ENCODE assay signal across 8 cellular contexts in the genomic region with DNA sequence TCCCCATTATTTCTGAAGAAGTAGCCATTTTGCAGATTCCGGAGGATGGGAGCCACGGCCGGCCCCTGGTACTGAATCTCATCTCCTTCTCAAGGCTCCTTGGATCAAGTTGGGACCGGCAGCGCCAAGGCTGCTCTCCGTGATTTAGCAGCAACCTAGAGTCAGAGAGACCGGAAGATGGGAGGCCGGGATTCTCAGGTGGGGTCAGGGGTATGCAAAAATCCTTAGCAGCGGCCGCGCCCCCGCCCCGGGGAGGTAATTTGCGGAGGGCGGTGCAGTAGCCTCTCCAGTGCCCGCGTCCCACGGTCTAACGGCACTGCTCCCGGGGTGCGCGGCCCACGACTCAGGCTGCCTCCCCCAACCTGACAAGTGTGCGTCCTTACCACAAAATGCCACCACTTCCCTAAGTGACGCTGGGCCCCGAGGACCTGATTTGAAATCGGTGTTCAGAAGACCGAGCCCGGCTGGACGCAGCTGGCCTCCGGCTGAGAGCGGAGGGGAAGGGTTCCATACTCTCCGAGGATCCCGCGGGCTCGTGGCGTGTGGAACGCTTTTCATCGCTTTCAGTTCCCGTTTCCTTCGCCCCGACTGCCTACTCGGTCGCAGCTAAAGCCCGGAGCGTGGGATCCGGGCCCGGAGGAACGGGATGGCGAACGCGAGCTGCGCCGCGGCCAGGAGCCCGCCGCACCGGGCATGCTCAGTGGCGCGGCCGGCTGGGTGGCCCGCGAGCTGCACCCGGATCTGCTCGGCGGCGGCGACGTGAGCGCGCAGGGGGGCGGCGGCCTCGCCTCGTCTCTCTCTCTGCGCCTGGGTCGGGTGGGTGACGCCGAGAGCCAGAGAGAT. TPM values are rescaled to one million over a fixed set of nuclear protein-coding genes. Genes with fewer than 3 reads are reported as not detected.
DNase-seq lines count a peak whose midpoint lies in the region; ATAC-seq and TF ChIP-seq lines count a peak whose summit lies in the region.

A gene with protein sequence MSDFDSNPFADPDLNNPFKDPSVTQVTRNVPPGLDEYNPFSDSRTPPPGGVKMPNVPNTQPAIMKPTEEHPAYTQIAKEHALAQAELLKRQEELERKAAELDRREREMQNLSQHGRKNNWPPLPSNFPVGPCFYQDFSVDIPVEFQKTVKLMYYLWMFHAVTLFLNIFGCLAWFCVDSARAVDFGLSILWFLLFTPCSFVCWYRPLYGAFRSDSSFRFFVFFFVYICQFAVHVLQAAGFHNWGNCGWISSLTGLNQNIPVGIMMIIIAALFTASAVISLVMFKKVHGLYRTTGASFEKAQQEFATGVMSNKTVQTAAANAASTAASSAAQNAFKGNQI (plus strand): TSS at position 787 of the 843 bp plus-strand sequence. CDS start 55 bp downstream, at position 842.

- peak; percentile 19; the same call in 1 of the 2 replicates for TF ChIP-seq CTCF in OCI-LY1 (IDR thresholded peaks at IDR 0.05; ENCODE audit: low read length)

- peak within 1 kb of the TSS; percentile 78 for H3K4me2 ChIP-seq in OCI-LY1 (ENCODE audit: low read length)

- H3K9me3 ChIP-seq in HUES6 (ENCODE audit: control insufficient read depth, insufficient read depth, low read depth, low read length) = no peaks in the 10 kb centered on the region
- no peaks in the 10 kb centered on the region for H3K9me3 ChIP-seq in OCI-LY1 (ENCODE audit: low read length)
- H3K9me3 ChIP-seq in mononuclear cell (ENCODE audit: low read depth, low read length) = no peaks in the 10 kb centered on the region

- ATAC-seq in GM21423 (IDR thresholded peaks at IDR 0.05; ENCODE audit: unreplicated experiment) = peak; percentile 80

- no peaks in the 10 kb centered on the region for H3F3A ChIP-seq in OCI-LY1 (ENCODE audit: insufficient read depth, low read length)

- no peaks in the 10 kb centered on the region for H3K27me3 ChIP-seq in HUES6 (ENCODE audit: control insufficient read depth, insufficient read depth, low read length)
- no peaks in the 10 kb centered on the region for H3K27me3 ChIP-seq in OCI-LY1 (ENCODE audit: insufficient read depth, low read length)
- H3K27me3 ChIP-seq in mononuclear cell (ENCODE audit: insufficient read depth, low read length) = no peaks in the 10 kb centered on the region

- H3K4me1 ChIP-seq in HUES6 (ENCODE audit: control insufficient read depth, insufficient read depth, low read length) (peaks cover 3% of the 10 kb centered on the region; the same call in 1 of the 2 replicates), OCI-LY1 (ENCODE audit: insufficient read depth, low read length, severe bottlenecking) (peaks cover 41% of the 10 kb centered on the region), mononuclear cell (ENCODE audit: insufficient read depth, low read length) (peaks cover 26% of the 10 kb centered on the region)

- H3K27ac ChIP-seq in HUES6 (ENCODE audit: low read depth, low read length) (peak within 1 kb of the TSS; percentile 91), OCI-LY1 (ENCODE audit: low read depth, low read length, poor library complexity, severe bottlenecking) (peak within 1 kb of the TSS; percentile 95)

- peak; percentile 98 for DNase-seq in DMS 273 (lab: John Stamatoyannopoulos, UW; ENCODE audit: unreplicated experiment)
- DNase-seq in activated CD8-positive, alpha-beta memory T cell treated with anti-CD3 and anti-CD28 coated beads, Interleukin-2, amount 50 U/mL, for 48 hours = peak; percentile 97
- DNase-seq in epidermal melanocyte (ENCODE audit: insufficient read length, low spot score) = peak; percentile 88
- DNase-seq in stimulated activated CD8-positive, alpha-beta memory T cell treated with anti-CD3 and anti-CD28 coated beads, Interleukin-4, amount 100 ng/mL, for 1 hour (ENCODE audit: low read depth in 2 of 2, low spot score in 1 of 2) = peak; percentile 71 to 81

- no peaks in the 10 kb centered on the region for H4K20me1 ChIP-seq in OCI-LY1 (ENCODE audit: insufficient read depth, low read length)

- H3K36me3 ChIP-seq in HUES6 (ENCODE audit: control insufficient read depth, insufficient read depth, low read length) (no peaks in the 10 kb centered on the region), OCI-LY1 (ENCODE audit: insufficient read depth, low read length) (no peaks in the 10 kb centered on the region; the same call in 1 of the 2 replicates)

- H3K9ac ChIP-seq in HUES6 (ENCODE audit: low read length) (peak within 1 kb of the TSS; percentile 98), OCI-LY1 (ENCODE audit: low read length) (peak within 1 kb of the TSS; percentile 88)

- H3K9me2 ChIP-seq in OCI-LY1 (ENCODE audit: low read depth, low read length) = no peaks in the 10 kb centered on the region

- H3K4me3 ChIP-seq in HUES6 (ENCODE audit: low read depth, low read length) (peak within 1 kb of the TSS; percentile 99), OCI-LY1 (ENCODE audit: low read depth, low read length, poor library complexity, severe bottlenecking) (peak within 1 kb of the TSS; percentile 92), mononuclear cell (ENCODE audit: low read length) (peak within 1 kb of the TSS; percentile 93)

- H3K79me2 ChIP-seq in OCI-LY1 (ENCODE audit: insufficient read depth, low read length) = peaks cover 40% of the 10 kb centered on the region

- no peak within 1 kb of the TSS for H2AFZ ChIP-seq in OCI-LY1 (ENCODE audit: low read length)

RNA-seq across cellular contexts. Expression of the gene that starts here (rescaled TPM):
- total RNA-seq in mononuclear cell = 24.9 TPM

Comparison
In these comparisons a context has a peak if more than half of its experiments do, and no peak if none do; other contexts are left out.
1. Peak in every context shown above with its lines: DNase-seq, ATAC-seq, H3K4me3 ChIP-seq and H3K27ac ChIP-seq.